18 cellular contexts compared by ENCODE assay signal in genomic region chr2:71235930-71236587, GRCh38. TPM values are rescaled to one million over a fixed set of nuclear protein-coding genes. Genes with fewer than 3 reads are reported as not detected.
DNase-seq lines count a peak whose midpoint lies in the region; ATAC-seq, FAIRE-seq and TF ChIP-seq lines count a peak whose summit lies in the region.
"Had no signal": no experiment of that assay in that cellular context is flagged by ENCODE, and none has a peak within 500 bp of the region (broad histone marks: within the 10 kb centered on the region; RNA-seq: fewer than 3 reads in every experiment).

No MANE protein-coding gene starts in this region.

- no peaks in the 10 kb centered on the region for H3K79me2 ChIP-seq in K562 (ENCODE audit: control insufficient read depth, insufficient read depth, low read length)

- intact Hi-C loops in K562 (cut with micrococcal nuclease) (no loop called here), gastrocnemius medialis (cut with DNase I; ENCODE audit: low total_unique reads) (no loop called here)

- no peaks in the 10 kb centered on the region for H3K36me3 ChIP-seq in K562 (ENCODE audit: control insufficient read depth, insufficient read depth, low read length)
- H3K36me3 ChIP-seq in gastrocnemius medialis = no peaks in the 10 kb centered on the region
- H3K36me3 ChIP-seq: upper lobe of right lung had no signal

- H3K9me3 ChIP-seq in K562 (replicated peaks; ENCODE audit: control insufficient read depth, insufficient read depth, low read depth, low read length) = 0 out of 2 replicates have a peak, but pooled peaks cover 3% of the 10 kb centered on the region
- no peaks in the 10 kb centered on the region for H3K9me3 ChIP-seq in gastrocnemius medialis
- H3K9me3 ChIP-seq: upper lobe of right lung had no signal

- H3K4me3 ChIP-seq in NB4 (ENCODE audit: low read depth, low read length) = no peak overlapping the region
- H3K4me3 ChIP-seq in K562 = no peak overlapping the region
- H3K4me3 ChIP-seq in gastrocnemius medialis = no peak overlapping the region
- H3K4me3 ChIP-seq: upper lobe of right lung had no signal

- TF ChIP-seq CTCF in NB4 (IDR thresholded peaks at IDR 0.05; ENCODE audit: low read depth, low read length) (no peak), K562 (IDR thresholded peaks at IDR 0.05 in 2 of 3, conservative IDR thresholded peaks at IDR 0.05 in 1 of 3; ENCODE audit: insufficient read depth in 2 of 3, low read depth in 1 of 3, low read length in 3 of 3) (no peak), gastrocnemius medialis (IDR thresholded peaks at IDR 0.05 in 4 of 5, conservative IDR thresholded peaks at IDR 0.05 in 1 of 5) (no peak)

- H3K9ac ChIP-seq in K562 (ENCODE audit: insufficient read depth in 1 of 2, low read depth in 2 of 2, low read length in 2 of 2) = no peak overlapping the region

- CTCF ChIA-PET in K562 (lab: Yijun Ruan, JAX; ENCODE audit: low intra/inter-chr PET ratio) = no interaction called here

- BruUV-seq in K562 (replicated peaks; lab: Mats Ljungman, UMichigan) = no TSS peak

- peak; percentile 54 for ATAC-seq in GM21423 (IDR thresholded peaks at IDR 0.05; ENCODE audit: unreplicated experiment)
- no peak for ATAC-seq in K562
- no peak for ATAC-seq in gastrocnemius medialis
- ATAC-seq: activated T-cell treated with anti-CD3 and anti-CD28 coated beads, Interleukin-2, amount 50 U/mL, for 4 hours; upper lobe of right lung had no signal

- no peak overlapping the region for H2AFZ ChIP-seq in K562 (ENCODE audit: low read depth, low read length)

- DNase-seq in NB4 (ENCODE audit: low read depth) (peak; percentile 55), K562 (ENCODE audit: extremely low read depth in 1 of 4, low spot score in 3 of 4) (no peak), gastrocnemius medialis (no peak), OCI-M1 (lab: John Stamatoyannopoulos, UW) (no peak), HUDEP-2 (lab: John Stamatoyannopoulos, UW; ENCODE audit: unreplicated experiment in 76 of 76) (no peak), RKO (ENCODE audit: low spot score) (no peak)
- DNase-seq: activated T-cell treated with anti-CD3 and anti-CD28 coated beads, Interleukin-2, amount 50 U/mL, for 4 hours; caudate nucleus; DMS153; HFFc6; immature natural killer cell; NCI-H2029; occipital lobe; small intestine; stimulated activated naive CD4-positive, alpha-beta T cell; upper lobe of right lung had no signal

- H3K9me1 ChIP-seq in K562 (ENCODE audit: control insufficient read depth, insufficient read depth, low read length) = no peaks in the 10 kb centered on the region

- H3K27ac ChIP-seq in K562 (ENCODE audit: extremely low read depth, low read depth, low read length) (no peak overlapping the region), gastrocnemius medialis (peak overlapping the region; percentile 77 to 87 (median 84))
- H3K27ac ChIP-seq: upper lobe of right lung had no signal

- FAIRE-seq in K562 (lab: Jason Lieb, UNC) = no peak
- FAIRE-seq: endothelial cell of umbilical vein, small intestine had no signal

- H3K4me1 ChIP-seq in K562 (replicated peaks in 1 of 2; ENCODE audit: control insufficient read depth in 2 of 2, insufficient read depth in 2 of 2, low read length in 2 of 2) (no peaks in the 10 kb centered on the region), gastrocnemius medialis (peaks cover 45 to 46% of the 10 kb centered on the region in 2 donors)
- H3K4me1 ChIP-seq: upper lobe of right lung had no signal

- POLR2A ChIA-PET in K562 (lab: Yijun Ruan, JAX) = interaction anchor here (0.7 to 2.3 kb wide), 3 partner anchors 9 to 42 kb away, joined by 3 to 9 read pairs (median 3); partner anchors contain the start of gene PAIP2B

- 3% methylated on average over 7 of the region's 7 CpGs for WGBS in K562 (ENCODE audit: insufficient coverage, low coverage, missing lambda C conversion rate)

- in situ Hi-C loops in K562 (cut with MboI) = no loop called here
- in situ Hi-C loops in gastrocnemius medialis (cut with MboI; ENCODE audit: low sequenced_read_pairs in 4 of 4) = loop anchor here in 1 of 4 donors (5.0 kb wide), 1 partner anchor 41 kb away; no protein-coding TSS in a partner anchor

- no peak for TF ChIP-seq POLR2A in NB4 (IDR thresholded peaks at IDR 0.05; ENCODE audit: extremely low read depth, insufficient read length)
- TF ChIP-seq POLR2A in K562 (conservative IDR thresholded peaks at IDR 0.05) = no peak
- TF ChIP-seq POLR2A in gastrocnemius medialis (IDR thresholded peaks at IDR 0.05) = no peak

- H3K4me2 ChIP-seq in K562 (ENCODE audit: insufficient read depth, low read length) = no peak overlapping the region

- H4K20me1 ChIP-seq in K562 (replicated peaks; ENCODE audit: control insufficient read depth, insufficient read depth, low read length) = 0 out of 2 replicates have a peak, but pooled peaks cover 3% of the 10 kb centered on the region

- no peak for TF ChIP-seq EP300 in K562 (IDR thresholded peaks at IDR 0.05; ENCODE audit: low read length)

- peaks cover 5 to 18% of the 10 kb centered on the region in 2 experiments; a peak in 4 of 5 replicates for H3K27me3 ChIP-seq in K562 (ENCODE audit: control insufficient read depth in 2 of 2, insufficient read depth in 2 of 2, low read length in 2 of 2)
- no peaks in the 10 kb centered on the region for H3K27me3 ChIP-seq in gastrocnemius medialis
- H3K27me3 ChIP-seq: upper lobe of right lung had no signal

- TF ChIP-seq RAD21 in K562 (CRISPR knock-in tag; conservative IDR thresholded peaks at IDR 0.05 in 1 of 2, IDR thresholded peaks at IDR 0.05 in 1 of 2) = no peak

TF ChIP-seq in K562, 482 proteins besides CTCF, POLR2A, EP300 and RAD21:
- TF ChIP-seq CREM (IDR thresholded peaks at IDR 0.05; ENCODE audit: low read depth) = 0 out of 2 replicates have a peak, but pooled peaks have one; percentile 20
- TF ChIP-seq SPI1 (IDR thresholded peaks at IDR 0.05; ENCODE audit: borderline replicate concordance, low read depth, low read length) = peak; percentile 58
- TF ChIP-seq NFE2L1 (tag; IDR thresholded peaks at IDR 0.05; ENCODE audit: borderline replicate concordance, low read depth) = no peak
- no peak for TF ChIP-seq MLLT1 (IDR thresholded peaks at IDR 0.05)
- TF ChIP-seq ZMIZ1 (IDR thresholded peaks at IDR 0.05; ENCODE audit: low read depth in 2 of 2, low read length in 2 of 2) = no peak
- no peak for TF ChIP-seq ARID1B (IDR thresholded peaks at IDR 0.05)
- 0 out of 2 replicates have a peak, but pooled peaks have one; percentile 48 for TF ChIP-seq ZNF384 (IDR thresholded peaks at IDR 0.05; ENCODE audit: low read depth, low read length)
TF ChIP-seq in K562: peak in this region for 3.

RNA-seq across cellular contexts. Expression of gene PAIP2B, which starts 9.2 kb away (rescaled TPM):
- 0.12 and 0.21 TPM in 2 replicates for total RNA-seq in K562 (2011; cell fraction: chromatin; rRNA removed; ENCODE audit: low replicate concordance)
- total RNA-seq in K562 (2011; cell fraction: nucleolus; rRNA removed) = 0.17 TPM in 1 of 2 replicates, not detected in the other
- total RNA-seq in K562 (2011; cell fraction: nucleoplasm; rRNA removed) = 0.22 and 0.31 TPM in 2 replicates
- total RNA-seq in K562 (2014; rRNA removed) (0.32 and 0.33 TPM in 2 replicates), K562 (2014; rRNA removed; fragmentation: Illumina TruSeq; extraction: Trizol) (0.25 and 0.35 TPM in 2 replicates), K562 (2015; rRNA removed; fragmentation: Illumina TruSeq; extraction: Trizol) (0.11 and 0.18 TPM in 2 replicates), K562 (2021) (0.29 and 0.38 TPM in 2 replicates), gastrocnemius medialis (10 to 100 TPM; 14.6 to 32.6 (median 15.9) TPM)
- polyA plus RNA-seq in K562 (2011; rRNA removed) (0.03 and 0.22 TPM in 2 replicates), K562 (2014; fragmentation: Illumina TruSeq; extraction: Trizol) (0.30 and 0.31 TPM in 2 replicates), K562 (2014; fragmentation: Nextera tagmentation; extraction: Ambion mirVana) (under 1 TPM; 0.18 to 0.27 TPM), K562 (2014; rRNA removed) (0.20 and 0.24 TPM in 2 replicates)
- 0.01 and 0.03 TPM in 2 replicates for polyA plus RNA-seq in K562 (2011; cell fraction: cytosol; rRNA removed)
- 0.03 and 0.06 TPM in 2 replicates for polyA plus RNA-seq in K562 (2011; cell fraction: nucleus; rRNA removed)
- polyA plus RNA-seq in K562 (2012) = 0.36 and 0.54 TPM in 2 replicates
- polyA minus RNA-seq in K562 (2011; rRNA and poly(A)+ RNA removed) = 0.12 and 0.28 TPM in 2 replicates
- not detected in 2 replicates for polyA minus RNA-seq in K562 (2011; cell fraction: cytosol; rRNA and poly(A)+ RNA removed)
- 0.11 TPM in 1 of 2 replicates, not detected in the other for polyA minus RNA-seq in K562 (2011; cell fraction: nucleus; rRNA and poly(A)+ RNA removed)

Comparison
In these comparisons a context has a peak if more than half of its experiments do, and no peak if none do; other contexts are left out.
1. RNA of gene PAIP2B, which starts 9.2 kb away (total RNA-seq): 14.6 to 32.6 TPM in gastrocnemius medialis; 0.11 to 0.38 TPM in K562; every median in the first group is over 10 times any median in the second.